ENCODE assay signal across 1 cellular context in the genomic region with DNA sequence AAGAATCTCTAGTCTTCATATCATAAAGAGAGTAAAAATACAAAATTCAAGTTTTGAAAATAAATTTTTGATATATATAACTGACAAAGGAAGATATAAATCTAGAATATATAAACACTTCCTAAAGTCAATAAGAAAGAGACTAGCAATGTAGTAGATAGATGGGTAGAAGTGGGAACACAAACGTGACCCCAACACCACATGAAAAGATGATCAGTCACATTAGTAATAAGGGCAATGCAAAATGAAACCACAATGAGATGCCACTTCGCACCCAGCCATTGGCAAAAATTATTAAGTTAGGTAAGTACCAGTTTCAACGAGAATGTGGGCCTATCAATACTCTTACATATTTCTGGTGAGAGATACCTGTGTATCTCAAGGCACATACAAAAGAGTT.
TF ChIP-seq lines count a peak whose summit lies in the region.

No MANE protein-coding gene starts in this region.

TF ChIP-seq in GM12878, 131 proteins besides CTCF, POLR2A, EP300 and RAD21 (continued from another document):
- TF ChIP-seq, protein P1, sequence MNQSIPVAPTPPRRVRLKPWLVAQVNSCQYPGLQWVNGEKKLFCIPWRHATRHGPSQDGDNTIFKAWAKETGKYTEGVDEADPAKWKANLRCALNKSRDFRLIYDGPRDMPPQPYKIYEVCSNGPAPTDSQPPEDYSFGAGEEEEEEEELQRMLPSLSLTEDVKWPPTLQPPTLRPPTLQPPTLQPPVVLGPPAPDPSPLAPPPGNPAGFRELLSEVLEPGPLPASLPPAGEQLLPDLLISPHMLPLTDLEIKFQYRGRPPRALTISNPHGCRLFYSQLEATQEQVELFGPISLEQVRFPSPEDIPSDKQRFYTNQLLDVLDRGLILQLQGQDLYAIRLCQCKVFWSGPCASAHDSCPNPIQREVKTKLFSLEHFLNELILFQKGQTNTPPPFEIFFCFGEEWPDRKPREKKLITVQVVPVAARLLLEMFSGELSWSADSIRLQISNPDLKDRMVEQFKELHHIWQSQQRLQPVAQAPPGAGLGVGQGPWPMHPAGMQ (IDR thresholded peaks at IDR 0.05; ENCODE audit: borderline replicate concordance): no peak
